ENCODE assay signal across 1 cellular context in the genomic region with DNA sequence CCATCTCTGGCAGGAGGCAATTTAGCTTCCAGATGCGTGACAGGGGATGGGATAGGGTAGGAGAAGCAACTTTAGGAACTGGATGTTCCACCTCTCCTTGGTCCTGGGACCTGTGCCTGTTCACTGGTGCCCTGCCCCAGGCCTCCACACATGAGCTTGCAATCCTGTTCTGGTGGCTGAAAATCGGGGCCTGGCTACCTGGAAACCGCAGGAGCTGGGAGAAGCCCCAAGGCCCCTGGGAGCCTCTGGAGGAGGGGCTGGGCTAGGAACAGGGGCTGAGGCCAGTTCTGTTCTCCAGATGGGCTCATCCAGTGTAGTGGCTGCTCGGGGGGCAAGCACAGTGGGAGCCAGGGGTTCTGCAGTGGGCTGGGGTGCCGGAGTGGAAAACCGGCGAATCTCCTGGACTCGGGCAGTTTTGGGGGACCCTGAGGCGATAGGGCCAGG.
TF ChIP-seq lines count a peak whose summit lies in the region.

No MANE protein-coding gene starts in this region.

TF ChIP-seq in HepG2, 621 proteins besides CTCF, POLR2A, EP300 and RAD21:
- no peak for TF ChIP-seq ARNT2 (CRISPR knock-in tag; IDR thresholded peaks at IDR 0.05; ENCODE audit: low read depth)
- no peak for TF ChIP-seq IRF2 (CRISPR knock-in tag; IDR thresholded peaks at IDR 0.05)
- no peak for TF ChIP-seq KDM1A (CRISPR knock-in tag; IDR thresholded peaks at IDR 0.05)
- no peak for TF ChIP-seq ZNF138 (CRISPR knock-in tag; IDR thresholded peaks at IDR 0.05; ENCODE audit: low read depth)
- no peak for TF ChIP-seq ZNF224 (CRISPR knock-in tag; IDR thresholded peaks at IDR 0.05)
- TF ChIP-seq DNMT1 (CRISPR knock-in tag; IDR thresholded peaks at IDR 0.05) = no peak
- TF ChIP-seq, protein P1, sequence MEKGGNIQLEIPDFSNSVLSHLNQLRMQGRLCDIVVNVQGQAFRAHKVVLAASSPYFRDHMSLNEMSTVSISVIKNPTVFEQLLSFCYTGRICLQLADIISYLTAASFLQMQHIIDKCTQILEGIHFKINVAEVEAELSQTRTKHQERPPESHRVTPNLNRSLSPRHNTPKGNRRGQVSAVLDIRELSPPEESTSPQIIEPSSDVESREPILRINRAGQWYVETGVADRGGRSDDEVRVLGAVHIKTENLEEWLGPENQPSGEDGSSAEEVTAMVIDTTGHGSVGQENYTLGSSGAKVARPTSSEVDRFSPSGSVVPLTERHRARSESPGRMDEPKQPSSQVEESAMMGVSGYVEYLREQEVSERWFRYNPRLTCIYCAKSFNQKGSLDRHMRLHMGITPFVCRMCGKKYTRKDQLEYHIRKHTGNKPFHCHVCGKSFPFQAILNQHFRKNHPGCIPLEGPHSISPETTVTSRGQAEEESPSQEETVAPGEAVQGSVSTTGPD (CRISPR knock-in tag; IDR thresholded peaks at IDR 0.05) = no peak
- TF ChIP-seq NFE2L2 (IDR thresholded peaks at IDR 0.05; ENCODE audit: low read length) = no peak
- no peak for TF ChIP-seq ZNF549 (CRISPR knock-in tag; IDR thresholded peaks at IDR 0.05)
- no peak for TF ChIP-seq AGO1 (IDR thresholded peaks at IDR 0.05; ENCODE audit: low read depth, low read length, poor library complexity, severe bottlenecking)
- TF ChIP-seq ZNF737 (CRISPR knock-in tag; IDR thresholded peaks at IDR 0.05; ENCODE audit: borderline replicate concordance) = no peak
- TF ChIP-seq HHEX (CRISPR knock-in tag; IDR thresholded peaks at IDR 0.05) = no peak
- TF ChIP-seq ZNF777 (CRISPR knock-in tag; IDR thresholded peaks at IDR 0.05) = no peak
- TF ChIP-seq ZNF772 (CRISPR knock-in tag; IDR thresholded peaks at IDR 0.05) = no peak
- no peak for TF ChIP-seq ZNF17 (CRISPR knock-in tag; IDR thresholded peaks at IDR 0.05)
- no peak for TF ChIP-seq IRX3 (CRISPR knock-in tag; IDR thresholded peaks at IDR 0.05; ENCODE audit: borderline replicate concordance, low read depth)
- TF ChIP-seq, protein P2, sequence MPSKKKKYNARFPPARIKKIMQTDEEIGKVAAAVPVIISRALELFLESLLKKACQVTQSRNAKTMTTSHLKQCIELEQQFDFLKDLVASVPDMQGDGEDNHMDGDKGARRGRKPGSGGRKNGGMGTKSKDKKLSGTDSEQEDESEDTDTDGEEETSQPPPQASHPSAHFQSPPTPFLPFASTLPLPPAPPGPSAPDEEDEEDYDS (CRISPR knock-in tag; IDR thresholded peaks at IDR 0.05) = no peak
- TF ChIP-seq ZNF672 (CRISPR knock-in tag; IDR thresholded peaks at IDR 0.05) = no peak
